ENCODE assay signal across 30 cellular contexts in the genomic region with DNA sequence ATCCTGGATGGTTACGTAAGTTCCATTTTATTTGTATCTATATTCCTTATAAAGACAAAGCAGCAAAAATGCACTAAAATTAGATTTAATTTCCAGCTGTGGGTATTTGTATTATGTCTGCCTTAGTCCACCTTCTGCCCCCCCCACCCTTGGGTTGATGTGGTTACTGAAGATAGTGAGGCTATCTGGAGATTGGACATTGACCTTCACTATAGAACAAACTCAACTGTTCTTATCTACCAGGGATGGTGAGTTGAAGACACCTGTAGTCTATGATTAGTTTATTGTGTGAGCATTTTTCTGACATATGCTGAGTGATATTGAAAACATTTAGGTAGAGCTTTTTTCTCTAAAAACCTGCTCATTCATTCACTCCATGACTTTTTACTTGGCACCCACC.
"Had no signal": no experiment of that assay in that cellular context is flagged by ENCODE, and none has a peak within 500 bp of the region (broad histone marks: within the 10 kb centered on the region; RNA-seq: fewer than 3 reads in every experiment).

No MANE protein-coding gene starts in this region.

- H3K27ac ChIP-seq: brain microvascular endothelial cell, coronary artery, epithelial cell of prostate, VCaP had no signal

- H3K27me3 ChIP-seq: brain microvascular endothelial cell had no signal

- H3K36me3 ChIP-seq: brain microvascular endothelial cell had no signal

- H3K4me3 ChIP-seq: coronary artery had no signal

- FAIRE-seq: astrocyte, bronchial epithelial cell, frontal cortex, TTC549 had no signal

- ATAC-seq: activated naive CD4-positive, alpha-beta T cell treated with anti-CD3 and anti-CD28 coated beads, Interleukin-2, amount 50 U/mL, for 72 hours; activated T-cell treated with anti-CD3 and anti-CD28 coated beads, Interleukin-2, amount 50 U/mL, for 72 hours; effector memory CD8-positive, alpha-beta T cell; esophagus mucosa; WTC11 had no signal

- DNase-seq: activated CD4-positive, alpha-beta memory T cell treated with anti-CD3 and anti-CD28 coated beads, Interleukin-2, amount 10 ng/mL, durations not matched to agents 7 days and 5 days; activated CD4-positive, alpha-beta T cell treated with anti-CD3 and anti-CD28 coated beads for 1 hour; activated CD4-positive, alpha-beta T cell treated with anti-CD3 and anti-CD28 coated beads for 4 hours; activated CD4-positive, alpha-beta T cell treated with anti-CD3 and anti-CD28 coated beads, Interleukin-2, amount 10 ng/mL, durations not matched to agents 7 days and 5 days; activated CD4-positive, alpha-beta T cell treated with anti-CD3 and anti-CD28 coated beads, Interleukin-2, amount 50 U/mL, for 4 hours; activated CD8-positive, alpha-beta memory T cell treated with anti-CD3 and anti-CD28 coated beads, Interleukin-2, amount 50 U/mL, for 48 hours; activated gamma-delta T cell; activated naive CD4-positive, alpha-beta T cell; activated naive CD4-positive, alpha-beta T cell treated with anti-CD3 and anti-CD28 coated beads, Interleukin-2, amount 10 ng/mL, durations not matched to agents 7 days and 5 days; activated naive CD8-positive, alpha-beta T cell treated with anti-CD3 and anti-CD28 coated beads, Interleukin-2, amount 10 ng/mL, durations not matched to agents 7 days and 5 days; activated T-cell treated with anti-CD3 and anti-CD28 coated beads for 4 hours; activated T-cell treated with anti-CD3 and anti-CD28 coated beads, Interleukin-2, amount 50 U/mL, for 24 hours; activated T-cell treated with anti-CD3 and anti-CD28 coated beads, Interleukin-2, amount 50 U/mL, for 72 hours; brain microvascular endothelial cell; dermis blood vessel endothelial cell; effector CD4-positive, alpha-beta T cell; effector memory CD8-positive, alpha-beta T cell; foreskin fibroblast; head of caudate nucleus; T-helper 2 cell had no signal
